ENCODE assay signal across 20 cellular contexts in the genomic region with DNA sequence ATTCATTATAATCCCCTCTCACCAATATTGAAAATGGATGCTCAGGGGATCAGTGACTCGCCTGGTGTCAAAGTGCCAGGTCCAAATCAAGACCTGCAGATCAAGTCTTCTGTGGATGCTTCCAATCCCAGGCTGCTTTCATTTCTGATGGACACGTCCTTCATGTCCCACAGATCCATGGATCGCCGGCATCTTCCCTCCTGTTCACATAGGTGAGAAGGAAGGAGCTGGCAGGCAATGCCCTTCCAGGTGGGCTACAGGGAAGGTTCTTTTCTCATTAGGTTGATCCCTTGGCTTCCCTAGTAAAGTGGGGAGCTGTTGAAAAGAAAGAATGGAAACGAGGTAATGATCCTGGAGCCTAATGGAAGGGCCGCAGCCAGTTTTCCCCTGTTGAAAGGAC.
DNase-seq lines count a peak whose midpoint lies in the region; TF ChIP-seq lines count a peak whose summit lies in the region.
"Had no signal": no experiment of that assay in that cellular context is flagged by ENCODE, and none has a peak within 500 bp of the region (broad histone marks: within the 10 kb centered on the region; RNA-seq: fewer than 3 reads in every experiment).

No MANE protein-coding gene starts in this region.

- H3K4me2 ChIP-seq in osteoblast (ENCODE audit: insufficient read depth, low read length) = peak overlapping the region; percentile 86
- H3K4me2 ChIP-seq: KMS-11 had no signal

- H3K79me2 ChIP-seq in osteoblast (ENCODE audit: insufficient read depth, low read length) = no peaks in the 10 kb centered on the region

- no peaks in the 10 kb centered on the region for H3K27me3 Mint-ChIP-seq in activated CD4-positive, alpha-beta memory T cell treated with anti-CD3 and anti-CD28 coated beads for 36 hours

- no peak for TF ChIP-seq EP300 in suprapubic skin (IDR thresholded peaks at IDR 0.05)

- H3K36me3 ChIP-seq in SJSA1 = no peaks in the 10 kb centered on the region
- H3K36me3 ChIP-seq in colonic mucosa = no peaks in the 10 kb centered on the region
- no peaks in the 10 kb centered on the region for H3K36me3 ChIP-seq in osteoblast (ENCODE audit: insufficient read depth, low read length)
- H3K36me3 ChIP-seq in suprapubic skin = peaks cover 3% of the 10 kb centered on the region

- no peaks in the 10 kb centered on the region for H4K20me1 ChIP-seq in osteoblast (ENCODE audit: insufficient read depth, low read length)

- H3K27ac Mint-ChIP-seq in activated CD4-positive, alpha-beta memory T cell treated with anti-CD3 and anti-CD28 coated beads for 36 hours = no peak overlapping the region
- H3K27ac Mint-ChIP-seq: activated CD4-positive, alpha-beta T cell treated with anti-CD3 and anti-CD28 coated beads, Interleukin-2, amount 10 ng/mL, durations not matched to agents 7 days and 5 days; B cell; naive B cell had no signal

- H3K9ac ChIP-seq in colonic mucosa (ENCODE audit: low read depth in 2 of 2, low read length in 2 of 2) = no peak overlapping the region
- H3K9ac ChIP-seq: KMS-11 had no signal

- peaks cover 29% of the 10 kb centered on the region for H3K4me1 ChIP-seq in SJSA1 (replicated peaks)
- no peaks in the 10 kb centered on the region for H3K4me1 ChIP-seq in colonic mucosa
- peaks cover 32% of the 10 kb centered on the region for H3K4me1 ChIP-seq in osteoblast (ENCODE audit: insufficient read depth, low read length)
- H3K4me1 ChIP-seq in suprapubic skin = peaks cover 30% of the 10 kb centered on the region

- TF ChIP-seq CTCF in colonic mucosa (IDR thresholded peaks at IDR 0.05) (no peak), osteoblast (IDR thresholded peaks at IDR 0.05; ENCODE audit: extremely low read depth, low read depth, low read length) (no peak), suprapubic skin (IDR thresholded peaks at IDR 0.05) (no peak)

- WGBS in suprapubic skin = 76% methylated on average over 6 of the region's 6 CpGs

- POLR2A ChIA-PET in activated CD4-positive, alpha-beta memory T cell treated with anti-CD3 and anti-CD28 coated beads for 36 hours (lab: Charles Lee) = no interaction called here

- no peak overlapping the region for H3K4me3 Mint-ChIP-seq in activated CD4-positive, alpha-beta memory T cell treated with anti-CD3 and anti-CD28 coated beads for 36 hours
- H3K4me3 Mint-ChIP-seq: activated CD4-positive, alpha-beta T cell treated with anti-CD3 and anti-CD28 coated beads, Interleukin-2, amount 10 ng/mL, durations not matched to agents 7 days and 5 days; B cell; naive B cell had no signal

- no peaks in the 10 kb centered on the region for H3K4me1 Mint-ChIP-seq in activated CD4-positive, alpha-beta memory T cell treated with anti-CD3 and anti-CD28 coated beads for 36 hours (ENCODE audit: low read depth)
- H3K4me1 Mint-ChIP-seq: activated CD4-positive, alpha-beta T cell treated with anti-CD3 and anti-CD28 coated beads, Interleukin-2, amount 10 ng/mL, durations not matched to agents 7 days and 5 days; B cell; naive B cell had no signal

- H3K9me3 ChIP-seq in SJSA1 (replicated peaks) (no peaks in the 10 kb centered on the region), colonic mucosa (no peaks in the 10 kb centered on the region), osteoblast (ENCODE audit: low read depth, low read length) (no peaks in the 10 kb centered on the region), suprapubic skin (no peaks in the 10 kb centered on the region)
- H3K9me3 ChIP-seq: lower lobe of right lung had no signal

- H2AFZ ChIP-seq in osteoblast (ENCODE audit: low read length) = no peak overlapping the region

- H3K4me3 ChIP-seq in SJSA1 (no peak overlapping the region), colonic mucosa (no peak overlapping the region), osteoblast (ENCODE audit: insufficient read depth, low read length) (peak overlapping the region; percentile 11), suprapubic skin (peak overlapping the region; percentile 22)
- H3K4me3 ChIP-seq: lower lobe of right lung had no signal

- peaks cover 2% of the 10 kb centered on the region for H3K36me3 Mint-ChIP-seq in activated CD4-positive, alpha-beta memory T cell treated with anti-CD3 and anti-CD28 coated beads for 36 hours

- H3K9me3 Mint-ChIP-seq in activated CD4-positive, alpha-beta memory T cell treated with anti-CD3 and anti-CD28 coated beads for 36 hours = peaks cover 6% of the 10 kb centered on the region

- TF ChIP-seq POLR2A in suprapubic skin (IDR thresholded peaks at IDR 0.05) = no peak

- DNase-seq in SJSA1 (ENCODE audit: low read depth in 1 of 2, low spot score in 2 of 2) = no peak
- no peak for DNase-seq in colonic mucosa
- no peak for DNase-seq in osteoblast (ENCODE audit: insufficient read length, low spot score, missing footprints)
- no peak for DNase-seq in suprapubic skin (ENCODE audit: low spot score in 2 of 2)
- DNase-seq in activated T-cell treated with anti-CD3 and anti-CD28 coated beads, Interleukin-2, amount 50 U/mL, for 1 hour = no peak
- DNase-seq in activated CD4-positive, alpha-beta memory T cell treated with anti-CD3 and anti-CD28 coated beads for 36 hours = no peak
- no peak for DNase-seq in NCI-H1105 treated with DMSO at 0.1 percent for 48 hours (lab: John Stamatoyannopoulos, UW)
- DNase-seq: activated CD4-positive, alpha-beta T cell treated with anti-CD3 and anti-CD28 coated beads, Interleukin-2, amount 10 ng/mL, durations not matched to agents 7 days and 5 days; amygdala; cerebellar nuclear complex; effector memory CD4-positive, alpha-beta T cell; GOT3; head of caudate nucleus; lower lobe of right lung; naive B cell; NCI-H2081; NCI-H510A treated with DMSO at 0.1 percent for 48 hours had no signal

- H3K27me3 ChIP-seq in SJSA1 (replicated peaks) (no peaks in the 10 kb centered on the region), colonic mucosa (no peaks in the 10 kb centered on the region), osteoblast (ENCODE audit: insufficient read depth, low read length) (no peaks in the 10 kb centered on the region), suprapubic skin (no peaks in the 10 kb centered on the region)

- H3K27ac ChIP-seq in SJSA1 (peak overlapping the region; percentile 73; the same call in 1 of the 2 replicates), colonic mucosa (peak overlapping the region; percentile 2), osteoblast (ENCODE audit: low read depth, low read length) (peak overlapping the region; percentile 88), suprapubic skin (no peak overlapping the region)
- H3K27ac ChIP-seq: KMS-11, lower lobe of right lung, RWPE1 had no signal

- intact Hi-C loops in colonic mucosa (cut with DNase I) = no loop called here
- intact Hi-C loops in activated CD4-positive, alpha-beta memory T cell treated with anti-CD3 and anti-CD28 coated beads for 36 hours (cut with micrococcal nuclease) = no loop called here

- CTCF ChIA-PET in activated CD4-positive, alpha-beta memory T cell treated with anti-CD3 and anti-CD28 coated beads for 36 hours (lab: Charles Lee) = no interaction called here

Comparison
In these comparisons a context has a peak if more than half of its experiments do, and no peak if none do; other contexts are left out.
1. H3K4me3 ChIP-seq: peak in osteoblast (single experiment) and suprapubic skin (single experiment); none in SJSA1 (single experiment) and colonic mucosa (single experiment).